Comparison of ENCODE assay signal across 1 cellular context in genomic region chr17:78130080-78130438, GRCh38.
TF ChIP-seq lines count a peak whose summit lies in the region.

No MANE protein-coding gene starts in this region.

TF ChIP-seq in K562, 482 proteins besides CTCF, POLR2A, EP300 and RAD21 (continued from another document and continues in another):
- TF ChIP-seq ZBTB49 (CRISPR knock-in tag; IDR thresholded peaks at IDR 0.05; ENCODE audit: borderline replicate concordance) (no peak), MAZ (CRISPR knock-in tag; conservative IDR thresholded peaks at IDR 0.05 in 1 of 2, IDR thresholded peaks at IDR 0.05 in 1 of 2) (no peak), SPI1 (IDR thresholded peaks at IDR 0.05; ENCODE audit: borderline replicate concordance, low read depth, low read length) (no peak), BRD4 (IDR thresholded peaks at IDR 0.05) (no peak), EZH2 (IDR thresholded peaks at IDR 0.05; ENCODE audit: borderline replicate concordance, low read depth, low read length) (no peak), NR1H2 (CRISPR knock-in tag; IDR thresholded peaks at IDR 0.05) (0 out of 2 replicates have a peak, but pooled peaks have one; percentile 8), ZNF253 (CRISPR knock-in tag; conservative IDR thresholded peaks at IDR 0.05) (no peak), HDGF (IDR thresholded peaks at IDR 0.05) (no peak), SRSF9 (IDR thresholded peaks at IDR 0.05; ENCODE audit: borderline replicate concordance, low read depth, low read length) (no peak), E2F6 (IDR thresholded peaks at IDR 0.05; ENCODE audit: borderline replicate concordance in 1 of 2, extremely low read depth in 1 of 2, insufficient read depth in 1 of 2, insufficient read length in 1 of 2, low read depth in 1 of 2, low read length in 1 of 2, poor library complexity in 1 of 2, severe bottlenecking in 1 of 2) (no peak), PBX2 (CRISPR knock-in tag; IDR thresholded peaks at IDR 0.05; ENCODE audit: low read depth) (no peak), PBX2 (tag; conservative IDR thresholded peaks at IDR 0.05; ENCODE audit: low read depth) (no peak), MXD1 (CRISPR knock-in tag; IDR thresholded peaks at IDR 0.05; ENCODE audit: borderline replicate concordance, poor library complexity, severe bottlenecking) (no peak), TCF7L2 (IDR thresholded peaks at IDR 0.05; ENCODE audit: low read depth, low read length) (no peak), HMGN3 (IDR thresholded peaks at IDR 0.05; ENCODE audit: borderline replicate concordance, extremely low read depth, insufficient read length, low read depth, low read length) (no peak), DPF2 (IDR thresholded peaks at IDR 0.05) (0 out of 2 replicates have a peak, but pooled peaks have one; percentile 19), CCAR2 (IDR thresholded peaks at IDR 0.05; ENCODE audit: low read depth, low read length) (no peak), PHF8 (IDR thresholded peaks at IDR 0.05; ENCODE audit: borderline replicate concordance, low read length) (no peak), FOXA1 (IDR thresholded peaks at IDR 0.05; ENCODE audit: borderline replicate concordance) (no peak), SMARCE1 (IDR thresholded peaks at IDR 0.05) (no peak), BRF2 (IDR thresholded peaks at IDR 0.05; ENCODE audit: borderline replicate concordance, insufficient read depth, insufficient read length) (no peak), NONO (IDR thresholded peaks at IDR 0.05; ENCODE audit: low read depth in 2 of 2, low read length in 1 of 2) (no peak), SOX6 (IDR thresholded peaks at IDR 0.05) (no peak), THAP12 (CRISPR knock-in tag; IDR thresholded peaks at IDR 0.05) (no peak), STAT6 (CRISPR knock-in tag; IDR thresholded peaks at IDR 0.05) (peak; percentile 88; the same call in 1 of the 2 replicates), ATF3 (IDR thresholded peaks at IDR 0.05) (no peak), ATF3 (CRISPR knock-in tag; conservative IDR thresholded peaks at IDR 0.05) (no peak), CTCFL (IDR thresholded peaks at IDR 0.05; ENCODE audit: borderline replicate concordance, insufficient read depth, low read depth, low read length, poor library complexity, severe bottlenecking) (no peak), RFX5 (IDR thresholded peaks at IDR 0.05; ENCODE audit: low read depth, low read length) (no peak), E2F8 (IDR thresholded peaks at IDR 0.05; ENCODE audit: low read depth, partially characterized antibody) (no peak), MLLT1 (IDR thresholded peaks at IDR 0.05) (no peak), HBP1 (CRISPR knock-in tag; IDR thresholded peaks at IDR 0.05) (no peak), ZKSCAN1 (IDR thresholded peaks at IDR 0.05; ENCODE audit: low read depth, low read length) (peak; percentile 36; the same call in 1 of the 2 replicates)
